In the genomic region with DNA sequence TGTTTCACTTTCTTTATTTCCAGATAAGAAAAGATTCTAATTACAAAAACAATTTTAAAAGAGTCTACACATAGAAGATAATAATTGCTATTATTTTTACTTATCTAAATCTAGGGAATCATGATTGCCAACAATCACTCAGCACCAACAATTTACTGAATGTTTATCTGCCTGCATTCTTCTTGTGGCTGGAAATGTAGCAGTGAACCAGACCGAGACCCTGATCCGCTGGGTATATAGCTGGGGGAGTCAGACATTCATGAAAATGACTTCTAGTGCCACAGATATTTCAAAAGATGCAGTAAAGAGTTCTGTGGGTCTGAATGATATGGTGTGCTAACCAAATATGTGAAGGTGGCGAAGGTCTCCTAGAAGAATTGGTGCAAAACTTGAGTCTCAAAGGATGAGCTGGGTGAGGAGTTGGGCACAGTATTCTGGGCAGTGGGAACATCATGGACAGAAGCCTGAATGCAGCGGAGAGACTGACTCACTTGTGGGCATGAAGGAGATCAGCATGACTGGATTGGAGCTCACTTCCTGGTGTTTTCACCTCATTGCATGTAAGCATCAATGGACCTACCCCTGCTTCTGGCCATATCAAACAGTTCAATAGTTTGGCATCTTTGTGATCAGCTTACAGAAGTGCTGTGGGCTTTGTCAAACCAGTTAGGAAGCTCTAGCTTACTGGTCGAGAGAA, we compare ENCODE assay signal across 1 cellular context.
TF ChIP-seq lines count a peak whose summit lies in the region.

No MANE protein-coding gene starts in this region.

TF ChIP-seq in A549, 52 proteins besides CTCF, POLR2A, EP300 and RAD21 (continued from another document):
- TF ChIP-seq NFE2L2 (conservative IDR thresholded peaks at IDR 0.05; ENCODE audit: low read length) (no peak), HOXA7 (CRISPR knock-in tag; IDR thresholded peaks at IDR 0.05) (no peak), FOSB (CRISPR knock-in tag; IDR thresholded peaks at IDR 0.05) (no peak), BHLHE40 (IDR thresholded peaks at IDR 0.05; ENCODE audit: low read depth, low read length) (no peak), NR3C1 (IDR thresholded peaks at IDR 0.05) (no peak), FOSL2 (IDR thresholded peaks at IDR 0.05) (no peak), FOSL2 (CRISPR knock-in tag; IDR thresholded peaks at IDR 0.05) (no peak), EHMT2 (IDR thresholded peaks at IDR 0.05; ENCODE audit: low read depth) (no peak), RFX5 (IDR thresholded peaks at IDR 0.05) (no peak), MYC (IDR thresholded peaks at IDR 0.05; ENCODE audit: borderline replicate concordance, low read length) (no peak), ZFP36 (IDR thresholded peaks at IDR 0.05; ENCODE audit: borderline replicate concordance, partially characterized antibody) (no peak)
- TF ChIP-seq, protein P1, sequence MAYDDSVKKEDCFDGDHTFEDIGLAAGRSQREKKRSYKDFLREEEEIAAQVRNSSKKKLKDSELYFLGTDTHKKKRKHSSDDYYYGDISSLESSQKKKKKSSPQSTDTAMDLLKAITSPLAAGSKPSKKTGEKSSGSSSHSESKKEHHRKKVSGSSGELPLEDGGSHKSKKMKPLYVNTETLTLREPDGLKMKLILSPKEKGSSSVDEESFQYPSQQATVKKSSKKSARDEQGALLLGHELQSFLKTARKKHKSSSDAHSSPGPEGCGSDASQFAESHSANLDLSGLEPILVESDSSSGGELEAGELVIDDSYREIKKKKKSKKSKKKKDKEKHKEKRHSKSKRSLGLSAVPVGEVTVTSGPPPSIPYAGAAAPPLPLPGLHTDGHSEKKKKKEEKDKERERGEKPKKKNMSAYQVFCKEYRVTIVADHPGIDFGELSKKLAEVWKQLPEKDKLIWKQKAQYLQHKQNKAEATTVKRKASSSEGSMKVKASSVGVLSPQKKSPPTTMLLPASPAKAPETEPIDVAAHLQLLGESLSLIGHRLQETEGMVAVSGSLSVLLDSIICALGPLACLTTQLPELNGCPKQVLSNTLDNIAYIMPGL (CRISPR knock-in tag; IDR thresholded peaks at IDR 0.05; ENCODE audit: borderline replicate concordance) = no peak
